In genomic region chr10:34875061-34875460, GRCh38 we compare ENCODE assay signal across 33 cellular contexts.
"Had no signal": no experiment of that assay in that cellular context is flagged by ENCODE, and none has a peak within 500 bp of the region (broad histone marks: within the 10 kb centered on the region; RNA-seq: fewer than 3 reads in every experiment).

No MANE protein-coding gene starts in this region.

- H3K4me1 Mint-ChIP-seq: activated B cell treated with CpG ODN at 0.5 μM for 24 hours; activated naive CD8-positive, alpha-beta T cell treated with anti-CD3 and anti-CD28 coated beads for 36 hours; activated T-helper 17 cell treated with anti-CD3 and anti-CD28 coated beads, Interleukin-2, amount 50 U/mL, for 72 hours had no signal

- H3K4me3 Mint-ChIP-seq: activated B cell treated with CpG ODN at 0.5 μM for 24 hours; activated CD4-positive, alpha-beta memory T cell treated with anti-CD3 and anti-CD28 coated beads for 36 hours; activated CD4-positive, alpha-beta T cell treated with anti-CD3 and anti-CD28 coated beads, Interleukin-2, amount 10 ng/mL, durations not matched to agents 24 days and 14 days; activated CD8-positive, alpha-beta T cell treated with anti-CD3 and anti-CD28 coated beads for 36 hours; activated naive CD4-positive, alpha-beta T cell treated with anti-CD3 and anti-CD28 coated beads for 36 hours; activated naive CD8-positive, alpha-beta T cell treated with anti-CD3 and anti-CD28 coated beads for 36 hours; activated T-cell treated with anti-CD3 and anti-CD28 coated beads, Interleukin-2, amount 50 U/mL, for 4 hours; activated T-cell treated with anti-CD3 and anti-CD28 coated beads, Interleukin-2, amount 50 U/mL, for 72 hours; activated T-helper 1 cell treated with anti-CD3 and anti-CD28 coated beads, Interleukin-12 subunit alpha, Interleukin-12 subunit beta, Interleukin-2, Interleukin-4 antibody, amounts not matched to agents 30 ng/mL and 10 ng/mL and 1 ng/mL, durations not matched to agents 14 hours and 24 hours and 36 hours; activated T-helper 17 cell treated with anti-CD3 and anti-CD28 coated beads, Interleukin-2, amount 50 U/mL, for 72 hours; T-helper 1 cell treated with Interleukin-12 subunit alpha and Interleukin-12 subunit beta and Interleukin-4 antibody, amounts not matched to agents 30 μg/mL and 1 μg/mL, for 36 hours; T-helper 2 cell treated with Interferon-gamma antibody and Interleukin-4, amounts not matched to agents 5 μg/mL and 100 μg/mL, for 36 hours had no signal

- ATAC-seq: activated CD8-positive, alpha-beta T cell treated with anti-CD3 and anti-CD28 coated beads for 36 hours; activated naive CD4-positive, alpha-beta T cell treated with anti-CD3 and anti-CD28 coated beads, Interleukin-2, amount 50 U/mL, for 72 hours; activated T-cell treated with anti-CD3 and anti-CD28 coated beads, Interleukin-2, amount 50 U/mL, for 4 hours; activated T-cell treated with anti-CD3 and anti-CD28 coated beads, Interleukin-2, amount 50 U/mL, for 72 hours; activated T-helper 17 cell treated with anti-CD3 and anti-CD28 coated beads, Interleukin-2, amount 50 U/mL, for 72 hours; body of pancreas had no signal

- H3K27ac ChIP-seq: adrenal gland, body of pancreas, brain microvascular endothelial cell, breast epithelium, VCaP had no signal

- H3K9me3 Mint-ChIP-seq: activated B cell treated with CpG ODN at 0.5 μM for 24 hours; activated CD4-positive, alpha-beta memory T cell treated with anti-CD3 and anti-CD28 coated beads for 36 hours; activated CD4-positive, alpha-beta T cell treated with anti-CD3 and anti-CD28 coated beads, Interleukin-2, amount 10 ng/mL, durations not matched to agents 24 days and 14 days; activated CD8-positive, alpha-beta T cell treated with anti-CD3 and anti-CD28 coated beads for 36 hours; activated naive CD4-positive, alpha-beta T cell treated with anti-CD3 and anti-CD28 coated beads for 36 hours; activated naive CD8-positive, alpha-beta T cell treated with anti-CD3 and anti-CD28 coated beads for 36 hours; activated T-cell treated with anti-CD3 and anti-CD28 coated beads, Interleukin-2, amount 50 U/mL, for 4 hours; activated T-cell treated with anti-CD3 and anti-CD28 coated beads, Interleukin-2, amount 50 U/mL, for 72 hours; activated T-helper 1 cell treated with anti-CD3 and anti-CD28 coated beads, Interleukin-12 subunit alpha, Interleukin-12 subunit beta, Interleukin-2, Interleukin-4 antibody, amounts not matched to agents 30 ng/mL and 10 ng/mL and 1 ng/mL, durations not matched to agents 14 hours and 24 hours and 36 hours; activated T-helper 17 cell treated with anti-CD3 and anti-CD28 coated beads, Interleukin-2, amount 50 U/mL, for 72 hours; T-helper 1 cell treated with Interleukin-12 subunit alpha and Interleukin-12 subunit beta and Interleukin-4 antibody, amounts not matched to agents 30 μg/mL and 1 μg/mL, for 36 hours; T-helper 2 cell treated with Interferon-gamma antibody and Interleukin-4, amounts not matched to agents 5 μg/mL and 100 μg/mL, for 36 hours had no signal

- H3K4me3 ChIP-seq: adrenal gland, body of pancreas, breast epithelium had no signal

- H3K36me3 Mint-ChIP-seq: activated CD4-positive, alpha-beta memory T cell treated with anti-CD3 and anti-CD28 coated beads for 36 hours; activated naive CD4-positive, alpha-beta T cell treated with anti-CD3 and anti-CD28 coated beads, Interleukin-2, amount 50 U/mL, for 72 hours; activated naive CD8-positive, alpha-beta T cell treated with anti-CD3 and anti-CD28 coated beads for 36 hours had no signal

- H3K36me3 ChIP-seq: adrenal gland, brain microvascular endothelial cell, breast epithelium had no signal

- H3K27me3 ChIP-seq: adrenal gland, body of pancreas, brain microvascular endothelial cell, breast epithelium had no signal

- H3K27me3 Mint-ChIP-seq: activated B cell treated with CpG ODN at 0.5 μM for 24 hours; activated CD4-positive, alpha-beta T cell treated with anti-CD3 and anti-CD28 coated beads, Interleukin-2, amount 10 ng/mL, durations not matched to agents 24 days and 14 days; activated CD8-positive, alpha-beta T cell treated with anti-CD3 and anti-CD28 coated beads for 36 hours; activated naive CD8-positive, alpha-beta T cell treated with anti-CD3 and anti-CD28 coated beads for 36 hours had no signal

- DNase-seq: activated B cell treated with CpG ODN at 0.5 μM for 24 hours; activated CD4-positive, alpha-beta memory T cell treated with anti-CD3 and anti-CD28 coated beads for 36 hours; activated CD4-positive, alpha-beta T cell treated with anti-CD3 and anti-CD28 coated beads for 4 hours; activated CD4-positive, alpha-beta T cell treated with anti-CD3 and anti-CD28 coated beads, Interleukin-2, amount 10 ng/mL, durations not matched to agents 24 days and 14 days; activated CD4-positive, alpha-beta T cell treated with anti-CD3 and anti-CD28 coated beads, Interleukin-2, amount 50 U/mL, for 1 hour; activated CD4-positive, alpha-beta T cell treated with anti-CD3 and anti-CD28 coated beads, Interleukin-2, amount 50 U/mL, for 4 hours; activated CD4-positive, CD25-positive, alpha-beta regulatory T cell treated with anti-CD3 and anti-CD28 coated beads, Interleukin-2, amount 50 U/mL, for 72 hours; activated CD8-positive, alpha-beta memory T cell treated with anti-CD3 and anti-CD28 coated beads, Interleukin-2, amount 50 U/mL, for 4 hours; activated CD8-positive, alpha-beta T cell treated with anti-CD3 and anti-CD28 coated beads for 36 hours; activated effector memory CD4-positive, alpha-beta T cell treated with anti-CD3 and anti-CD28 coated beads, Interleukin-2, amount 50 U/mL, for 16 hours; activated gamma-delta T cell treated with Interleukin-2 at 50 U/mL for 16 hours; activated naive CD4-positive, alpha-beta T cell; activated naive CD4-positive, alpha-beta T cell treated with anti-CD3 and anti-CD28 coated beads for 36 hours; activated naive CD4-positive, alpha-beta T cell treated with anti-CD3 and anti-CD28 coated beads, Interleukin-2, amount 50 U/mL, for 16 hours; activated naive CD8-positive, alpha-beta T cell treated with anti-CD3 and anti-CD28 coated beads for 36 hours; activated T-cell treated with anti-CD3 and anti-CD28 coated beads for 4 hours; activated T-cell treated with anti-CD3 and anti-CD28 coated beads, Interleukin-2, amount 50 U/mL, for 1 hour; activated T-cell treated with anti-CD3 and anti-CD28 coated beads, Interleukin-2, amount 50 U/mL, for 4 hours; activated T-cell treated with anti-CD3 and anti-CD28 coated beads, Interleukin-2, amount 50 U/mL, for 72 hours; adrenal gland; amniotic stem cell; body of pancreas; brain microvascular endothelial cell; central memory CD4-positive, alpha-beta T cell; T-helper 2 cell; T-helper 9 cell had no signal

- H3K27ac Mint-ChIP-seq: activated B cell treated with CpG ODN at 0.5 μM for 24 hours; activated CD4-positive, alpha-beta memory T cell treated with anti-CD3 and anti-CD28 coated beads for 36 hours; activated CD4-positive, alpha-beta T cell treated with anti-CD3 and anti-CD28 coated beads, Interleukin-2, amount 10 ng/mL, durations not matched to agents 24 days and 14 days; activated CD8-positive, alpha-beta T cell treated with anti-CD3 and anti-CD28 coated beads for 36 hours; activated naive CD4-positive, alpha-beta T cell treated with anti-CD3 and anti-CD28 coated beads for 36 hours; activated naive CD4-positive, alpha-beta T cell treated with anti-CD3 and anti-CD28 coated beads, Interleukin-2, amount 50 U/mL, for 72 hours; activated naive CD8-positive, alpha-beta T cell treated with anti-CD3 and anti-CD28 coated beads for 36 hours; activated T-cell treated with anti-CD3 and anti-CD28 coated beads, Interleukin-2, amount 50 U/mL, for 72 hours; activated T-helper 1 cell treated with anti-CD3 and anti-CD28 coated beads, Interleukin-12 subunit alpha, Interleukin-12 subunit beta, Interleukin-2, Interleukin-4 antibody, amounts not matched to agents 30 ng/mL and 10 ng/mL and 1 ng/mL, durations not matched to agents 14 hours and 24 hours and 36 hours; activated T-helper 17 cell treated with anti-CD3 and anti-CD28 coated beads, Interleukin-2, amount 50 U/mL, for 72 hours; T-helper 1 cell treated with Interleukin-12 subunit alpha and Interleukin-12 subunit beta and Interleukin-4 antibody, amounts not matched to agents 30 μg/mL and 1 μg/mL, for 36 hours; T-helper 2 cell treated with Interferon-gamma antibody and Interleukin-4, amounts not matched to agents 5 μg/mL and 100 μg/mL, for 36 hours had no signal

- H3K4me1 ChIP-seq: adrenal gland, body of pancreas, breast epithelium had no signal
